Comparison of ENCODE assay signal across 31 cellular contexts in genomic region chr9:83056911-83057310, GRCh38. TPM values are rescaled to one million over a fixed set of nuclear protein-coding genes. Genes with fewer than 3 reads are reported as not detected.
"Had no signal": no experiment of that assay in that cellular context is flagged by ENCODE, and none has a peak within 500 bp of the region (broad histone marks: within the 10 kb centered on the region; RNA-seq: fewer than 3 reads in every experiment).

No MANE protein-coding gene starts in this region.

- H3K9me3 ChIP-seq: esophagus muscularis mucosa, gastrocnemius medialis had no signal

- H3K36me3 ChIP-seq: brain microvascular endothelial cell, esophagus muscularis mucosa, gastrocnemius medialis had no signal

- H3K27ac ChIP-seq: brain microvascular endothelial cell, esophagus muscularis mucosa, foreskin keratinocyte, gastrocnemius medialis had no signal

- H3K36me3 Mint-ChIP-seq: activated naive CD8-positive, alpha-beta T cell had no signal

- ATAC-seq: activated CD4-positive, alpha-beta T cell treated with anti-CD3 and anti-CD28 coated beads for 36 hours; activated T-cell treated with anti-CD3 and anti-CD28 coated beads, Interleukin-2, amount 50 U/mL, for 72 hours; effector memory CD8-positive, alpha-beta T cell; foreskin keratinocyte; gastrocnemius medialis; T-helper 17 cell had no signal

- H3K4me3 ChIP-seq: esophagus muscularis mucosa, gastrocnemius medialis had no signal

- H3K4me3 Mint-ChIP-seq: activated CD4-positive, alpha-beta memory T cell treated with anti-CD3 and anti-CD28 coated beads, Interleukin-2, amount 10 ng/mL, durations not matched to agents 7 days and 5 days; activated CD4-positive, alpha-beta T cell treated with anti-CD3 and anti-CD28 coated beads for 36 hours; activated CD4-positive, alpha-beta T cell treated with anti-CD3 and anti-CD28 coated beads, Interleukin-2, amount 10 ng/mL, durations not matched to agents 7 days and 5 days; activated naive CD8-positive, alpha-beta T cell; activated T-cell treated with anti-CD3 and anti-CD28 coated beads, Interleukin-2, amount 50 U/mL, for 24 hours; activated T-cell treated with anti-CD3 and anti-CD28 coated beads, Interleukin-2, amount 50 U/mL, for 72 hours; central memory CD8-positive, alpha-beta T cell; effector memory CD8-positive, alpha-beta T cell; T-helper 17 cell; T-helper 2 cell treated with Interferon-gamma antibody and Interleukin-4, amounts not matched to agents 5 μg/mL and 100 μg/mL, for 36 hours had no signal

- H3K27me3 ChIP-seq: foreskin keratinocyte had no signal

- DNase-seq: activated CD4-positive, alpha-beta memory T cell treated with anti-CD3 and anti-CD28 coated beads, Interleukin-2, amount 10 ng/mL, durations not matched to agents 7 days and 5 days; activated CD4-positive, alpha-beta T cell treated with anti-CD3 and anti-CD28 coated beads for 36 hours; activated CD4-positive, alpha-beta T cell treated with anti-CD3 and anti-CD28 coated beads, Interleukin-2, amount 10 ng/mL, durations not matched to agents 7 days and 5 days; activated CD4-positive, alpha-beta T cell treated with anti-CD3 and anti-CD28 coated beads, Interleukin-2, amount 50 U/mL, for 4 hours; activated CD4-positive, CD25-positive, alpha-beta regulatory T cell; activated CD4-positive, CD25-positive, alpha-beta regulatory T cell treated with anti-CD3 and anti-CD28 coated beads, Interleukin-2, amount 50 U/mL, for 72 hours; activated CD8-positive, alpha-beta memory T cell treated with anti-CD3 and anti-CD28 coated beads, Interleukin-2, amount 50 U/mL, for 48 hours; activated gamma-delta T cell; activated naive CD4-positive, alpha-beta T cell; activated naive CD4-positive, alpha-beta T cell treated with anti-CD3 and anti-CD28 coated beads, Interleukin-2, amount 50 U/mL, for 16 hours; activated T-cell treated with anti-CD3 and anti-CD28 coated beads for 4 hours; activated T-cell treated with anti-CD3 and anti-CD28 coated beads, Interleukin-2, amount 50 U/mL, for 24 hours; activated T-cell treated with anti-CD3 and anti-CD28 coated beads, Interleukin-2, amount 50 U/mL, for 72 hours; amniotic stem cell; anterior cingulate cortex; brain microvascular endothelial cell; cortex of kidney; dermis blood vessel endothelial cell; effector CD4-positive, alpha-beta T cell; effector memory CD8-positive, alpha-beta T cell; erythroblast; foreskin keratinocyte; gastrocnemius medialis; glutamatergic neuron; T-helper 1 cell; T-helper 17 cell; T1000 had no signal

- H3K27ac Mint-ChIP-seq: activated CD4-positive, alpha-beta memory T cell treated with anti-CD3 and anti-CD28 coated beads, Interleukin-2, amount 10 ng/mL, durations not matched to agents 7 days and 5 days; activated CD4-positive, alpha-beta T cell treated with anti-CD3 and anti-CD28 coated beads for 36 hours; activated CD4-positive, alpha-beta T cell treated with anti-CD3 and anti-CD28 coated beads, Interleukin-2, amount 10 ng/mL, durations not matched to agents 7 days and 5 days; activated naive CD8-positive, alpha-beta T cell; activated T-cell treated with anti-CD3 and anti-CD28 coated beads, Interleukin-2, amount 50 U/mL, for 24 hours; activated T-cell treated with anti-CD3 and anti-CD28 coated beads, Interleukin-2, amount 50 U/mL, for 72 hours; effector memory CD8-positive, alpha-beta T cell; T-helper 17 cell; T-helper 2 cell treated with Interferon-gamma antibody and Interleukin-4, amounts not matched to agents 5 μg/mL and 100 μg/mL, for 36 hours had no signal

- H3K4me1 Mint-ChIP-seq: activated CD4-positive, alpha-beta memory T cell treated with anti-CD3 and anti-CD28 coated beads, Interleukin-2, amount 10 ng/mL, durations not matched to agents 7 days and 5 days; activated CD4-positive, alpha-beta T cell treated with anti-CD3 and anti-CD28 coated beads for 36 hours; activated CD4-positive, alpha-beta T cell treated with anti-CD3 and anti-CD28 coated beads, Interleukin-2, amount 10 ng/mL, durations not matched to agents 7 days and 5 days; central memory CD8-positive, alpha-beta T cell; T-helper 17 cell had no signal

- H3K4me1 ChIP-seq: gastrocnemius medialis had no signal

RNA-seq across cellular contexts. Expression of gene RASEF, which starts 6.0 kb away (rescaled TPM):
- total RNA-seq: activated CD4-positive, alpha-beta memory T cell treated with anti-CD3 and anti-CD28 coated beads, Interleukin-2, amount 10 ng/mL, durations not matched to agents 7 days and 5 days; activated CD4-positive, alpha-beta T cell treated with anti-CD3 and anti-CD28 coated beads for 36 hours; activated CD4-positive, alpha-beta T cell treated with anti-CD3 and anti-CD28 coated beads, Interleukin-2, amount 10 ng/mL, durations not matched to agents 7 days and 5 days; activated T-cell treated with anti-CD3 and anti-CD28 coated beads, Interleukin-2, amount 50 U/mL, for 72 hours; T-helper 17 cell had no signal
